ENCODE assay signal across 27 cellular contexts in the genomic region with DNA sequence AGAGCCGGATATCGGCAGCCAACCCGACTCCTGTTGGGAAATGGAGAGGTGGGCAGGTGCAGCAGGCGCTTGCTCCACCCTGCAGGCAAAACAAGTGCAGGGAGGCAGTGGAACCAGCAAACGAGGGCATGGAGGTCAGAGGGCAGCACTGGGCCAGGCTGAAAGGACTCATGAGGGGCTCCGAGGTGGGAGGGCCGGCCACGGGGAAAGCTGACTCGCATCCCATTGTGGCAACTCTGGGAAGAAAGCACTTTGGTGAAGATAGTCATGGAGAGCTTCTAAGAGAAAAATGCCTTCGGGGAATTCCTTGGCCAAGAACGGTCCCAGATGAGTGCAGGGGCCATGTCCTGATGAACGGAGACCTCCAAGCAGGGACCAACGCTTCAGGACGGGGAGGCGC. TPM values are rescaled to one million over a fixed set of nuclear protein-coding genes. Genes with fewer than 3 reads are reported as not detected.
A peak's percentile ranks its signal among the peaks of the same experiment; 100 is the strongest.
DNase-seq lines count a peak whose midpoint lies in the region; ATAC-seq, FAIRE-seq and TF ChIP-seq lines count a peak whose summit lies in the region.
"Had no signal": no experiment of that assay in that cellular context is flagged by ENCODE, and none has a peak within 500 bp of the region (broad histone marks: within the 10 kb centered on the region; RNA-seq: fewer than 3 reads in every experiment).

No MANE protein-coding gene starts in this region.

- H3K4me1 Mint-ChIP-seq in activated naive CD4-positive, alpha-beta T cell treated with anti-CD3 and anti-CD28 coated beads for 36 hours (ENCODE audit: low read depth) = peaks cover 27% of the 10 kb centered on the region
- peaks cover 4% of the 10 kb centered on the region for H3K4me1 Mint-ChIP-seq in glutamatergic neuron (ENCODE audit: low read depth, unreplicated experiment)
- peaks cover 59% of the 10 kb centered on the region for H3K4me1 Mint-ChIP-seq in stimulated activated memory B cell treated with anti-CD40 and anti-IgM and Interleukin-4, amounts not matched to agents 10 μg/mL and 1 μg/mL and 100 μg/mL, for 72 hours

- no peak overlapping the region for H3K4me3 Mint-ChIP-seq in activated naive CD4-positive, alpha-beta T cell treated with anti-CD3 and anti-CD28 coated beads for 36 hours
- H3K4me3 Mint-ChIP-seq in glutamatergic neuron (ENCODE audit: unreplicated experiment) = peak overlapping the region; percentile 30
- H3K4me3 Mint-ChIP-seq in stimulated activated memory B cell treated with anti-CD40 and anti-IgM and Interleukin-4, amounts not matched to agents 10 μg/mL and 1 μg/mL and 100 μg/mL, for 72 hours = no peak overlapping the region
- H3K4me3 Mint-ChIP-seq: T-helper 1 cell treated with Interleukin-12 subunit alpha and Interleukin-12 subunit beta and Interleukin-4 antibody, amounts not matched to agents 30 μg/mL and 1 μg/mL, for 36 hours; WTC11 had no signal

- no peak for FAIRE-seq in GM12891 (lab: Jason Lieb, UNC)
- FAIRE-seq: G401.6, H54 had no signal

- TF ChIP-seq POLR2A in GM12891 (IDR thresholded peaks at IDR 0.05; ENCODE audit: low read depth, low read length) = no peak

- H3K4me3 ChIP-seq in HEK293 (ENCODE audit: low read depth, low read length) = no peak overlapping the region
- H3K4me3 ChIP-seq: hepatocyte, left ventricle myocardium inferior, Peyer's patch, skin epidermis had no signal

- POLR2A ChIA-PET in HEK293 (lab: Yijun Ruan, JAX) = no interaction called here

- H3K27ac Mint-ChIP-seq in activated naive CD4-positive, alpha-beta T cell treated with anti-CD3 and anti-CD28 coated beads for 36 hours = peak overlapping the region; percentile 56
- H3K27ac Mint-ChIP-seq in glutamatergic neuron (ENCODE audit: unreplicated experiment) = no peak overlapping the region
- peak overlapping the region; percentile 61 for H3K27ac Mint-ChIP-seq in stimulated activated memory B cell treated with anti-CD40 and anti-IgM and Interleukin-4, amounts not matched to agents 10 μg/mL and 1 μg/mL and 100 μg/mL, for 72 hours
- H3K27ac Mint-ChIP-seq: T-helper 1 cell treated with Interleukin-12 subunit alpha and Interleukin-12 subunit beta and Interleukin-4 antibody, amounts not matched to agents 30 μg/mL and 1 μg/mL, for 36 hours; WTC11 had no signal

- no peak for DNase-seq in activated naive CD4-positive, alpha-beta T cell treated with anti-CD3 and anti-CD28 coated beads for 36 hours
- DNase-seq in activated naive CD4-positive, alpha-beta T cell treated with anti-CD3 and anti-CD28 coated beads, Interleukin-2, amount 50 U/mL, for 16 hours = no peak
- no peak for DNase-seq in glutamatergic neuron
- DNase-seq in GM12891 (ENCODE audit: insufficient read length, low spot score) = no peak
- no peak for DNase-seq in RKO (ENCODE audit: low spot score)
- no peak for DNase-seq in stimulated activated CD4-positive, alpha-beta T cell treated with anti-CD3 and anti-CD28 coated beads, Interleukin-15, amount 100 ng/mL, for 24 hours
- DNase-seq: activated CD4-positive, alpha-beta T cell treated with anti-CD3 and anti-CD28 coated beads, Interleukin-2, amount 50 U/mL, for 4 hours; activated T-cell treated with anti-CD3 and anti-CD28 coated beads for 4 hours; C1 segment of cervical spinal cord; effector CD8-positive, alpha-beta T cell; foreskin keratinocyte; immature natural killer cell; left ventricle myocardium inferior; MM.1S; NCI-H1436; NCI-H2107; Peyer's patch; stimulated activated CD4-positive, alpha-beta T cell treated with anti-CD3 and anti-CD28 coated beads, Interleukin-4, amount 100 ng/mL, for 1 hour had no signal

- no peak overlapping the region for H3K27ac ChIP-seq in HEK293 (ENCODE audit: extremely low read depth, low read depth, low read length)
- H3K27ac ChIP-seq: foreskin keratinocyte, hepatocyte had no signal

- H3K4me1 ChIP-seq in HEK293 (ENCODE audit: control insufficient read depth, insufficient read depth, low read length) = peaks cover 2% of the 10 kb centered on the region; the same call in 1 of the 2 replicates

- intact Hi-C loops in activated naive CD4-positive, alpha-beta T cell treated with anti-CD3 and anti-CD28 coated beads for 36 hours (cut with micrococcal nuclease) = no loop called here

- CTCF ChIA-PET in activated naive CD4-positive, alpha-beta T cell treated with anti-CD3 and anti-CD28 coated beads for 36 hours (lab: Charles Lee) = interaction anchor here (1.9 kb wide), 1 partner anchor 94 kb away, joined by 5 read pairs; no protein-coding TSS in a partner anchor
- CTCF ChIA-PET in HEK293 (lab: Yijun Ruan, JAX) = no interaction called here

- peaks cover 0 to 50% of the 10 kb centered on the region in 2 experiments; a peak in 1 of 3 replicates for H3K36me3 ChIP-seq in HEK293 (ENCODE audit: control insufficient read depth in 2 of 2, insufficient read depth in 1 of 2, low read length in 2 of 2)

- no peaks in the 10 kb centered on the region for H3K9me3 Mint-ChIP-seq in activated naive CD4-positive, alpha-beta T cell treated with anti-CD3 and anti-CD28 coated beads for 36 hours
- peaks cover 9% of the 10 kb centered on the region for H3K9me3 Mint-ChIP-seq in glutamatergic neuron (ENCODE audit: unreplicated experiment)
- no peaks in the 10 kb centered on the region for H3K9me3 Mint-ChIP-seq in stimulated activated memory B cell treated with anti-CD40 and anti-IgM and Interleukin-4, amounts not matched to agents 10 μg/mL and 1 μg/mL and 100 μg/mL, for 72 hours
- H3K9me3 Mint-ChIP-seq: immature natural killer cell; T-helper 1 cell treated with Interleukin-12 subunit alpha and Interleukin-12 subunit beta and Interleukin-4 antibody, amounts not matched to agents 30 μg/mL and 1 μg/mL, for 36 hours had no signal

- H3K27me3 Mint-ChIP-seq in activated naive CD4-positive, alpha-beta T cell treated with anti-CD3 and anti-CD28 coated beads for 36 hours (ENCODE audit: low read depth) = no peaks in the 10 kb centered on the region
- peaks cover 9% of the 10 kb centered on the region for H3K27me3 Mint-ChIP-seq in glutamatergic neuron (ENCODE audit: unreplicated experiment)
- no peaks in the 10 kb centered on the region for H3K27me3 Mint-ChIP-seq in stimulated activated memory B cell treated with anti-CD40 and anti-IgM and Interleukin-4, amounts not matched to agents 10 μg/mL and 1 μg/mL and 100 μg/mL, for 72 hours

- peaks cover 40% of the 10 kb centered on the region for H3K36me3 Mint-ChIP-seq in activated naive CD4-positive, alpha-beta T cell treated with anti-CD3 and anti-CD28 coated beads for 36 hours (ENCODE audit: low read depth)
- no peaks in the 10 kb centered on the region for H3K36me3 Mint-ChIP-seq in glutamatergic neuron (ENCODE audit: unreplicated experiment)
- peaks cover 35% of the 10 kb centered on the region for H3K36me3 Mint-ChIP-seq in stimulated activated memory B cell treated with anti-CD40 and anti-IgM and Interleukin-4, amounts not matched to agents 10 μg/mL and 1 μg/mL and 100 μg/mL, for 72 hours
- H3K36me3 Mint-ChIP-seq: immature natural killer cell had no signal

- ATAC-seq in stimulated activated memory B cell treated with anti-CD40 and anti-IgM and Interleukin-4, amounts not matched to agents 10 μg/mL and 1 μg/mL and 100 μg/mL, for 72 hours = no peak
- ATAC-seq: foreskin keratinocyte, WTC11 had no signal

- no peak for TF ChIP-seq CTCF in HEK293 (tag by site-specific recombination; IDR thresholded peaks at IDR 0.05)
- no peak for TF ChIP-seq CTCF in glutamatergic neuron (IDR thresholded peaks at IDR 0.05; ENCODE audit: partially characterized antibody, unreplicated experiment)

- no peaks in the 10 kb centered on the region for H3K9me3 ChIP-seq in HEK293 (ENCODE audit: control insufficient read depth, insufficient read depth, low read depth, low read length)
- H3K9me3 ChIP-seq: left ventricle myocardium inferior, neutrophil, Peyer's patch had no signal

TF ChIP-seq in HEK293, 187 proteins besides CTCF, POLR2A, EP300 and RAD21:
- TF ChIP-seq SCRT2 (tag by site-specific recombination; IDR thresholded peaks at IDR 0.05) (peak; percentile 45; the same call in 1 of the 2 replicates), ZNF521 (tag by site-specific recombination; IDR thresholded peaks at IDR 0.05) (no peak), ZNF248 (tag by site-specific recombination; IDR thresholded peaks at IDR 0.05) (no peak)

TF ChIP-seq in GM12891, 5 proteins besides CTCF, POLR2A, EP300 and RAD21:
- TF ChIP-seq SPI1 (IDR thresholded peaks at IDR 0.05; ENCODE audit: low read depth, low read length) = no peak
- TF ChIP-seq PAX5 (IDR thresholded peaks at IDR 0.05; ENCODE audit: insufficient read depth, low read length, severe bottlenecking) = no peak
- TF ChIP-seq POU2F2 (IDR thresholded peaks at IDR 0.05; ENCODE audit: low read depth, low read length) = no peak
- no peak for TF ChIP-seq TAF1 (IDR thresholded peaks at IDR 0.05; ENCODE audit: low read depth, low read length)
- TF ChIP-seq POLR2AphosphoS5 (IDR thresholded peaks at IDR 0.05; ENCODE audit: low read depth, low read length) = no peak

RNA-seq across cellular contexts. Expression of a gene that starts 4.4 kb away (rescaled TPM):
- 100 to 1,000 TPM; 292 to 294 TPM for total RNA-seq in activated naive CD4-positive, alpha-beta T cell treated with anti-CD3 and anti-CD28 coated beads for 36 hours
- total RNA-seq in glutamatergic neuron (ENCODE audit: unreplicated experiment) = 134 TPM
- 104 TPM for polyA plus RNA-seq in GM12891 (2012; ENCODE audit: low read depth, missing spikeins)

RNA-seq across cellular contexts. Expression of a gene that starts 12.4 kb away (rescaled TPM):
- 10 to 100 TPM; 64.2 to 69.3 TPM for total RNA-seq in activated naive CD4-positive, alpha-beta T cell treated with anti-CD3 and anti-CD28 coated beads for 36 hours
- 177 TPM for total RNA-seq in glutamatergic neuron (ENCODE audit: unreplicated experiment)
- 119 TPM for polyA plus RNA-seq in GM12891 (2012; ENCODE audit: low read depth, missing spikeins)

RNA-seq across cellular contexts. Expression of a gene that starts 27.7 kb away (rescaled TPM):
- total RNA-seq in activated naive CD4-positive, alpha-beta T cell treated with anti-CD3 and anti-CD28 coated beads for 36 hours = 10 to 100 TPM; 31.1 to 32.9 TPM
- 23.0 TPM for total RNA-seq in glutamatergic neuron (ENCODE audit: unreplicated experiment)
- polyA plus RNA-seq in GM12891 (2012; ENCODE audit: low read depth, missing spikeins) = 9.9 TPM

RNA-seq across cellular contexts. Expression of a gene that starts 28.0 kb away (rescaled TPM):
- 10 to 100 TPM; 22.4 to 26.3 TPM for total RNA-seq in activated naive CD4-positive, alpha-beta T cell treated with anti-CD3 and anti-CD28 coated beads for 36 hours
- 58.7 TPM for total RNA-seq in glutamatergic neuron (ENCODE audit: unreplicated experiment)
- 7.6 TPM for polyA plus RNA-seq in GM12891 (2012; ENCODE audit: low read depth, missing spikeins)
